Comparison of ENCODE assay signal across 19 cellular contexts in the genomic region with DNA sequence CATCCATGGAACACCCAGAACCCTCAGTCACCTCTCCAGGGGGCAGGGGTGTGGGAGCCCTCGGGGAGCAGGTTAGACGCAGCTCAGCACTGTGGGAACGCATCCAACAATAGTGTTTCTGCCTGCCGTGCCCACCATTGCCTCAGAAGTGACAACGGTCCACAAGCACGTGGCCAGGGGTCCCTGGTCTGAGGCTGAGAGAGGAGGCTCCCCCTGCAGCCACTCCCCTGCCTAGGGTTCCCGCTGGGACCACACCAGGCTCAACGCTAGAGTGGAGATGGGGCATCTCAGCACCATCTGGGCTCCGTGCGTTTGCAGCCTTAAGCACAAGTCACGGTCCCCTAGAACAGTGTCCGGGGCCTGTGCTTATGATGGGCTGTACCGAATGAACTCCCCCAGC.
DNase-seq lines count a peak whose midpoint lies in the region; ATAC-seq and TF ChIP-seq lines count a peak whose summit lies in the region.
"Had no signal": no experiment of that assay in that cellular context is flagged by ENCODE, and none has a peak within 500 bp of the region (broad histone marks: within the 10 kb centered on the region; RNA-seq: fewer than 3 reads in every experiment).

No MANE protein-coding gene starts in this region.

- H3K27ac ChIP-seq in left ventricle myocardium inferior (replicated peaks) (peak overlapping the region; percentile 74), sigmoid colon (no peak overlapping the region)
- H3K27ac ChIP-seq: KMS-11, SK-N-MC had no signal

- TF ChIP-seq POLR2A in sigmoid colon (IDR thresholded peaks at IDR 0.05): no peak

- H3K4me3 ChIP-seq in left ventricle myocardium inferior (no peak overlapping the region), sigmoid colon (no peak overlapping the region)
- H3K4me3 ChIP-seq: GM12878, SK-N-MC had no signal

- peak in 2 of 3 experiments; percentile 52 to 53 for DNase-seq in NCI-H1417 (lab: John Stamatoyannopoulos, UW)
- DNase-seq in NCI-H1417 treated with DMSO at 0.1 percent for 48 hours (lab: John Stamatoyannopoulos, UW): no peak
- peak; percentile 16 for DNase-seq in left cardiac atrium
- DNase-seq in Right ventricle myocardium inferior (ENCODE audit: missing footprints): no peak
- no peak for DNase-seq in left ventricle myocardium inferior
- DNase-seq in sigmoid colon: peak; percentile 52
- DNase-seq: 8988T; CD4-positive, alpha-beta memory T cell; GF-D8; HFFc6; NCI-H146; NCI-H446; NCI-H526 treated with DMSO at 0.1 percent for 48 hours; NK-92 treated with Interleukin-12 subunit alpha and Interleukin-12 subunit beta, amount 100 ng/mL, for 24 hours had no signal

- intact Hi-C loops in left cardiac atrium (cut with DNase I) (loop anchor here in 1 of 2 donors (5.0 kb wide), 1 partner anchor 61 kb away; the partner anchor contains the start of gene TESC), Right ventricle myocardium inferior (cut with DNase I) (no loop called here), left ventricle myocardium inferior (cut with micrococcal nuclease) (no loop called here), sigmoid colon (cut with DNase I) (no loop called here)

- H3K9me3 ChIP-seq in left ventricle myocardium inferior (replicated peaks) (no peaks in the 10 kb centered on the region), sigmoid colon (no peaks in the 10 kb centered on the region)

- H3K27me3 ChIP-seq in left ventricle myocardium inferior (ENCODE audit: low read depth) (peaks cover 9% of the 10 kb centered on the region), sigmoid colon (peaks cover 9 to 69% (median 37%) of the 10 kb centered on the region in 3 donors)

- H3K36me3 ChIP-seq in left ventricle myocardium inferior: no peaks in the 10 kb centered on the region
- H3K36me3 ChIP-seq in sigmoid colon: no peaks in the 10 kb centered on the region

- peaks cover 44% of the 10 kb centered on the region for H3K4me1 ChIP-seq in left ventricle myocardium inferior
- peaks cover 0 to 16% (median 14%) of the 10 kb centered on the region in 4 donors for H3K4me1 ChIP-seq in sigmoid colon

- no peak for TF ChIP-seq EP300 in sigmoid colon (IDR thresholded peaks at IDR 0.05)

- ATAC-seq in left cardiac atrium: no peak
- ATAC-seq in Right ventricle myocardium inferior: no peak
- no peak for ATAC-seq in HG03025 (IDR thresholded peaks at IDR 0.05; ENCODE audit: low FRiP score, unreplicated experiment)
- no peak for ATAC-seq in GM21515 (IDR thresholded peaks at IDR 0.05; ENCODE audit: unreplicated experiment)
- ATAC-seq: GM12878 had no signal

- 85 to 93% methylated on average over 13 of the region's 13 CpGs for WGBS in sigmoid colon, 2 donors

- TF ChIP-seq CTCF in left ventricle myocardium inferior (IDR thresholded peaks at IDR 0.05; ENCODE audit: borderline replicate concordance) (no peak), sigmoid colon (IDR thresholded peaks at IDR 0.05) (no peak)

Comparison
In these comparisons a context has a peak if more than half of its experiments do, and no peak if none do; other contexts are left out.
1. DNase-seq: peak in NCI-H1417 (2 of 3), left cardiac atrium (single experiment) and sigmoid colon (single experiment); none in NCI-H1417 treated with DMSO at 0.1 percent for 48 hours (single experiment), Right ventricle myocardium inferior (single experiment) and left ventricle myocardium inferior (single experiment).